8 cellular contexts compared by ENCODE assay signal in the genomic region with DNA sequence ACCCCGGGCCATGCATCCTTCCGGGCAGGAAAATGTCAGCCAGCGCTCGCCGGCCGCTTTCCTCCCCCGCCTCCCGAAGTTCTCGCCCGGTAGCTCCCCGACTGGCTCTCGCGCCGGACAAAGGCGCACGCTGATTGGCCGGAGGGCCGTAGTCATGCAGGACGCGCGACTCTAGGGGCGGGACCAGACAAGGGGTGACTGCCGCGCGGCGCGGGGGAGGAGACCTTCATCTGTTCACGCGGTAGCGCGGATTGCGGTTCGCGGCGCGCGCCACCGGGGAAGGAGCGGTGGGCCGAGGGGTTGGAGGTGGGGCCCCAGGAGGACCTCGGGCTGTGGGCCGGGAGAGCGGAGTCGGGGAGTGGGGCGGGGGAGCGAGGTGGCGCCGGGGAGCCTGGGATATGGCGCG. TPM values are rescaled to one million over a fixed set of nuclear protein-coding genes. Genes with fewer than 3 reads are reported as not detected.
A peak's percentile ranks its signal among the peaks of the same experiment; 100 is the strongest.
DNase-seq lines count a peak whose midpoint lies in the region; ATAC-seq and TF ChIP-seq lines count a peak whose summit lies in the region.

Gene FLVCR1, plus strand, starts transcription at position 221 of the 406 bp plus-strand sequence. Its CDS starts 178 bp downstream, at position 399.

- peak within 1 kb of the TSS; percentile 89 for H3K4me3 ChIP-seq in HFF-Myc (replicated peaks; ENCODE audit: low read depth, low read length)
- peak within 1 kb of the TSS; percentile 76 for H3K4me3 ChIP-seq in SJSA1
- peak within 1 kb of the TSS; percentile 67 for H3K4me3 ChIP-seq in neural progenitor cell
- peak within 1 kb of the TSS; percentile 87 to 95 for H3K4me3 ChIP-seq in stomach smooth muscle (ENCODE audit: low read length in 2 of 2)

- TF ChIP-seq CTCF in HFF-Myc (IDR thresholded peaks at IDR 0.05; ENCODE audit: low read depth, low read length, missing control alignments) (no peak), foreskin keratinocyte (conservative IDR thresholded peaks at IDR 0.05) (no peak), neural progenitor cell (IDR thresholded peaks at IDR 0.05) (no peak)

- H3K79me2 ChIP-seq in neural progenitor cell (ENCODE audit: low read depth), result peaks cover 56% of the 10 kb centered on the region

- H3K27ac ChIP-seq in SJSA1 (peak within 1 kb of the TSS; percentile 63), foreskin keratinocyte (peak within 1 kb of the TSS; percentile 67), neural progenitor cell (peak within 1 kb of the TSS; percentile 95), stomach smooth muscle (ENCODE audit: low read length) (peak within 1 kb of the TSS; percentile 79)

- H3K9me3 ChIP-seq in SJSA1 (replicated peaks), result no peaks in the 10 kb centered on the region
- no peaks in the 10 kb centered on the region for H3K9me3 ChIP-seq in neural progenitor cell (ENCODE audit: low read depth)
- no peaks in the 10 kb centered on the region for H3K9me3 ChIP-seq in stomach smooth muscle (ENCODE audit: control insufficient read depth in 2 of 2, low read length in 2 of 2)

- H3K4me1 ChIP-seq in SJSA1 (replicated peaks) (peaks cover 33% of the 10 kb centered on the region), foreskin keratinocyte (peaks cover 8% of the 10 kb centered on the region), neural progenitor cell (peaks cover 12% of the 10 kb centered on the region), stomach smooth muscle (ENCODE audit: control insufficient read depth, insufficient read depth, low read length) (peaks cover 20% of the 10 kb centered on the region)

- H3K36me3 ChIP-seq in SJSA1 (peaks cover 25% of the 10 kb centered on the region), neural progenitor cell (peaks cover 16% of the 10 kb centered on the region), stomach smooth muscle (ENCODE audit: control insufficient read depth in 2 of 2, insufficient read depth in 2 of 2, low read length in 2 of 2) (peaks cover 0 to 2% of the 10 kb centered on the region in 2 donors)

- peak within 1 kb of the TSS; percentile 90 for H3K4me2 ChIP-seq in neural progenitor cell

- H4K20me1 ChIP-seq in neural progenitor cell (ENCODE audit: low read depth), result peaks cover 24% of the 10 kb centered on the region

- peaks cover 13% of the 10 kb centered on the region for H3F3A ChIP-seq in neural progenitor cell (ENCODE audit: low read depth)

- no peak within 1 kb of the TSS for H3K4me3 Mint-ChIP-seq in neural progenitor cell

- H3K9ac ChIP-seq in neural progenitor cell (peak within 1 kb of the TSS; percentile 57), stomach smooth muscle (ENCODE audit: low read length in 2 of 2) (peak within 1 kb of the TSS; percentile 80 to 83)

- H3K36me3 Mint-ChIP-seq in neural progenitor cell, result peaks cover 11% of the 10 kb centered on the region

- H3K27me3 Mint-ChIP-seq in neural progenitor cell (ENCODE audit: insufficient read depth, low read depth), result no peaks in the 10 kb centered on the region

- H2AFZ ChIP-seq in neural progenitor cell (replicated peaks), result peak within 1 kb of the TSS; percentile 83

- peak within 1 kb of the TSS; percentile 98 for H3K27ac Mint-ChIP-seq in neural progenitor cell

- no peaks in the 10 kb centered on the region for H3K27me3 ChIP-seq in SJSA1 (replicated peaks)
- no peaks in the 10 kb centered on the region for H3K27me3 ChIP-seq in foreskin keratinocyte
- H3K27me3 ChIP-seq in neural progenitor cell, result no peaks in the 10 kb centered on the region
- no peaks in the 10 kb centered on the region for H3K27me3 ChIP-seq in stomach smooth muscle (ENCODE audit: control insufficient read depth in 1 of 2, insufficient read depth in 2 of 2, low read length in 2 of 2)

- peak; percentile 96 for ATAC-seq in foreskin keratinocyte

- H3K4me1 Mint-ChIP-seq in neural progenitor cell, result peaks cover 17% of the 10 kb centered on the region

- peaks cover 2% of the 10 kb centered on the region for H3K9me3 Mint-ChIP-seq in neural progenitor cell

- peak; percentile 72 for DNase-seq in GM04503 (ENCODE audit: low read depth)
- DNase-seq in HFF-Myc (ENCODE audit: extremely low read depth, low read depth), result peak; percentile 73
- peak; percentile 92 for DNase-seq in MV-4-11 (lab: John Stamatoyannopoulos, UW)
- peak; percentile 93 to 98 for DNase-seq in SJSA1 (ENCODE audit: low read depth in 1 of 2, low spot score in 2 of 2)
- DNase-seq in activated gamma-delta T cell treated with anti-CD3 and anti-CD28 coated beads, Interleukin-2, amount 50 U/mL, for 16 hours (ENCODE audit: low read depth), result peak; percentile 88
- DNase-seq in foreskin keratinocyte, result peak; percentile 84 to 88
- DNase-seq in neural progenitor cell (ENCODE audit: low spot score), result peak; percentile 99

RNA-seq across cellular contexts. Expression of gene FLVCR1, which starts in this region (rescaled TPM):
- 9.6 and 18.8 TPM in 2 replicates for total RNA-seq in SJSA1 (2014; rRNA removed; shearing (Covaris generic))
- 11.0 and 11.3 TPM in 2 replicates for total RNA-seq in foreskin keratinocyte
- polyA plus RNA-seq in foreskin keratinocyte, result 4.4 and 6.0 TPM in 2 replicates
- total RNA-seq in neural progenitor cell (ENCODE audit: low replicate concordance), result 30.9 and 33.2 TPM in 2 replicates

Comparison
In these comparisons a context has a peak if more than half of its experiments do, and no peak if none do; other contexts are left out.
1. Peak in every context shown above with its lines: DNase-seq, ATAC-seq, H3K4me3 ChIP-seq and H3K27ac ChIP-seq.